In genomic region chr18:36660311-36660710, GRCh38 we compare ENCODE assay signal across 30 cellular contexts.
"Had no signal": no experiment of that assay in that cellular context is flagged by ENCODE, and none has a peak within 500 bp of the region (broad histone marks: within the 10 kb centered on the region; RNA-seq: fewer than 3 reads in every experiment).

No MANE protein-coding gene starts in this region.

- H3K9me3 ChIP-seq: adrenal gland, body of pancreas, breast epithelium, MG63 had no signal

- H3K27me3 ChIP-seq: adrenal gland, body of pancreas, breast epithelium, MG63 had no signal

- H3K36me3 ChIP-seq: adrenal gland, breast epithelium, MG63 had no signal

- ATAC-seq: activated naive CD4-positive, alpha-beta T cell treated with anti-CD3 and anti-CD28 coated beads, Interleukin-2, amount 50 U/mL, for 72 hours; activated T-cell treated with anti-CD3 and anti-CD28 coated beads, Interleukin-2, amount 50 U/mL, for 4 hours; body of pancreas; Panc1 had no signal

- H3K4me3 ChIP-seq: adrenal gland, body of pancreas, breast epithelium, MG63 had no signal

- H3K27ac ChIP-seq: adrenal gland, body of pancreas, breast epithelium, VCaP had no signal

- H3K4me1 ChIP-seq: adrenal gland, body of pancreas, breast epithelium had no signal

- DNase-seq: activated B cell treated with CpG ODN at 0.5 μM for 24 hours; activated CD4-positive, alpha-beta memory T cell treated with anti-CD3 and anti-CD28 coated beads for 36 hours; activated CD4-positive, alpha-beta T cell treated with anti-CD3 and anti-CD28 coated beads for 4 hours; activated CD4-positive, alpha-beta T cell treated with anti-CD3 and anti-CD28 coated beads, Interleukin-2, amount 50 U/mL, for 1 hour; activated CD4-positive, CD25-positive, alpha-beta regulatory T cell treated with anti-CD3 and anti-CD28 coated beads, Interleukin-2, amount 50 U/mL, for 72 hours; activated CD8-positive, alpha-beta memory T cell treated with anti-CD3 and anti-CD28 coated beads, Interleukin-2, amount 50 U/mL, for 4 hours; activated gamma-delta T cell treated with Interleukin-2 at 50 U/mL for 16 hours; activated naive CD4-positive, alpha-beta T cell treated with anti-CD3 and anti-CD28 coated beads for 36 hours; activated T-cell treated with anti-CD3 and anti-CD28 coated beads for 4 hours; activated T-cell treated with anti-CD3 and anti-CD28 coated beads, Interleukin-2, amount 50 U/mL, for 4 hours; adrenal gland; body of pancreas; Kasumi-1; KG1; MG63; NCI-H1048; NCI-H1436 treated with DMSO at 0.1 percent for 48 hours; NCI-H1694 treated with DMSO at 0.1 percent for 48 hours; NCI-H2029; NCI-H345; NCI-H524 treated with DMSO at 0.1 percent for 48 hours; SIG-M5; SW 1271; T-helper 1 cell; T-helper 2 cell; T-helper 9 cell had no signal
